11 cellular contexts compared by ENCODE assay signal in genomic region chr22:42929838-42930155, GRCh38.
DNase-seq lines count a peak whose midpoint lies in the region; ATAC-seq and TF ChIP-seq lines count a peak whose summit lies in the region.
"Had no signal": no experiment of that assay in that cellular context is flagged by ENCODE, and none has a peak within 500 bp of the region (broad histone marks: within the 10 kb centered on the region; RNA-seq: fewer than 3 reads in every experiment).

No MANE protein-coding gene starts in this region.

- H3K27ac ChIP-seq in esophagus muscularis mucosa (replicated peaks in 1 of 4) (peak overlapping the region; percentile 94 to 97 (median 96)), neutrophil (peak overlapping the region; percentile 93), tibial artery (peak overlapping the region; percentile 95 to 96)

- H3K36me3 ChIP-seq in esophagus muscularis mucosa (no peaks in the 10 kb centered on the region), neutrophil (no peaks in the 10 kb centered on the region), tibial artery (no peaks in the 10 kb centered on the region)

- DNase-seq in T-helper 17 cell (no peak), esophagus muscularis mucosa (ENCODE audit: extremely low spot score) (no peak), tibial artery (no peak), islet precursor cell (no peak), NCI-H2107 (lab: John Stamatoyannopoulos, UW) (no peak)
- no peak for DNase-seq in central memory CD4-positive, alpha-beta T cell
- DNase-seq: Karpas-422, NCI-H2171 had no signal

- H3K4me1 Mint-ChIP-seq in T-helper 17 cell, result peaks cover 55% of the 10 kb centered on the region

- ATAC-seq in T-helper 17 cell (no peak), HG02759 (IDR thresholded peaks at IDR 0.05; ENCODE audit: unreplicated experiment) (no peak)

- H3K27me3 ChIP-seq in esophagus muscularis mucosa, result no peaks in the 10 kb centered on the region
- no peaks in the 10 kb centered on the region for H3K27me3 ChIP-seq in neutrophil
- H3K27me3 ChIP-seq in tibial artery, result no peaks in the 10 kb centered on the region

- intact Hi-C loops in esophagus muscularis mucosa (cut with DNase I) (no loop called here), tibial artery (cut with DNase I; ENCODE audit: low total_unique reads) (no loop called here)

- peak overlapping the region; percentile 53 for H3K27ac Mint-ChIP-seq in T-helper 17 cell
- H3K27ac Mint-ChIP-seq: T-helper 2 cell treated with Interferon-gamma antibody and Interleukin-4, amounts not matched to agents 5 μg/mL and 100 μg/mL, for 36 hours had no signal

- H3K27me3 Mint-ChIP-seq in T-helper 17 cell, result no peaks in the 10 kb centered on the region

- WGBS in esophagus muscularis mucosa, result 27% methylated on average over 6 of the region's 6 CpGs

- H3K9me3 ChIP-seq in T-helper 17 cell (ENCODE audit: control insufficient read depth, low read length, poor library complexity, severe bottlenecking) (no peaks in the 10 kb centered on the region), esophagus muscularis mucosa (no peaks in the 10 kb centered on the region), neutrophil (no peaks in the 10 kb centered on the region), tibial artery (no peaks in the 10 kb centered on the region)

- TF ChIP-seq EP300 in esophagus muscularis mucosa (IDR thresholded peaks at IDR 0.05), result no peak

- no peak for TF ChIP-seq POLR2A in esophagus muscularis mucosa (IDR thresholded peaks at IDR 0.05; ENCODE audit: low read depth)

- no peaks in the 10 kb centered on the region for H3K36me3 Mint-ChIP-seq in T-helper 17 cell (ENCODE audit: low read depth)

- TF ChIP-seq CTCF in esophagus muscularis mucosa (IDR thresholded peaks at IDR 0.05), result no peak
- TF ChIP-seq CTCF in neutrophil (IDR thresholded peaks at IDR 0.05), result no peak
- TF ChIP-seq CTCF in tibial artery (IDR thresholded peaks at IDR 0.05), result no peak

- no peak overlapping the region for H3K4me3 ChIP-seq in esophagus muscularis mucosa
- H3K4me3 ChIP-seq in neutrophil (ENCODE audit: low read depth in 1 of 2, low read length in 1 of 2), result peak overlapping the region in 1 of 2 experiments; percentile 45
- no peak overlapping the region for H3K4me3 ChIP-seq in tibial artery

- no peak overlapping the region for H3K4me3 Mint-ChIP-seq in T-helper 17 cell
- H3K4me3 Mint-ChIP-seq: T-helper 2 cell treated with Interferon-gamma antibody and Interleukin-4, amounts not matched to agents 5 μg/mL and 100 μg/mL, for 36 hours had no signal

- H3K4me1 ChIP-seq in esophagus muscularis mucosa, result peaks cover 97 to 100% (median 98%) of the 10 kb centered on the region in 4 donors
- H3K4me1 ChIP-seq in neutrophil (ENCODE audit: control insufficient read depth in 1 of 2, insufficient read depth in 1 of 2, low read depth in 1 of 2, low read length in 1 of 2), result peaks cover 83 to 86% of the 10 kb centered on the region in 2 experiments
- H3K4me1 ChIP-seq in tibial artery, result peaks cover 7 to 98% (median 88%) of the 10 kb centered on the region in 4 donors
